ENCODE assay signal across 11 cellular contexts in genomic region chr19:10797541-10798256, GRCh38. TPM values are rescaled to one million over a fixed set of nuclear protein-coding genes. Genes with fewer than 3 reads are reported as not detected.
A peak's percentile ranks its signal among the peaks of the same experiment; 100 is the strongest.
DNase-seq lines count a peak whose midpoint lies in the region; ATAC-seq and TF ChIP-seq lines count a peak whose summit lies in the region.
"Had no signal": no experiment of that assay in that cellular context is flagged by ENCODE, and none has a peak within 500 bp of the region (broad histone marks: within the 10 kb centered on the region; RNA-seq: fewer than 3 reads in every experiment).

No MANE protein-coding gene starts in this region.

- peaks cover 31% of the 10 kb centered on the region for H3K4me1 ChIP-seq in effector memory CD4-positive, alpha-beta T cell (ENCODE audit: control insufficient read depth, insufficient read depth, low read length, poor library complexity, severe bottlenecking)

- H3K27me3 ChIP-seq in effector memory CD4-positive, alpha-beta T cell (replicated peaks; ENCODE audit: control insufficient read depth, insufficient read depth, low read length, poor library complexity, severe bottlenecking): no peaks in the 10 kb centered on the region

- no peak overlapping the region for H3K27ac Mint-ChIP-seq in type B pancreatic cell

- H3K9me3 ChIP-seq in effector memory CD4-positive, alpha-beta T cell (ENCODE audit: control insufficient read depth, low read length): no peaks in the 10 kb centered on the region

- no peak overlapping the region for H3K4me3 ChIP-seq in effector memory CD4-positive, alpha-beta T cell (ENCODE audit: insufficient read depth, low read depth, low read length, poor library complexity, severe bottlenecking)

- peaks cover 3% of the 10 kb centered on the region for H3K36me3 Mint-ChIP-seq in type B pancreatic cell

- H3K27me3 Mint-ChIP-seq in type B pancreatic cell: no peaks in the 10 kb centered on the region

- H3K36me3 ChIP-seq in effector memory CD4-positive, alpha-beta T cell (ENCODE audit: control insufficient read depth, insufficient read depth, low read length): peaks cover 55% of the 10 kb centered on the region

- TF ChIP-seq CTCF in type B pancreatic cell (conservative IDR thresholded peaks at IDR 0.05): no peak

- peak overlapping the region; percentile 94 for H3K27ac ChIP-seq in effector memory CD4-positive, alpha-beta T cell (ENCODE audit: insufficient read depth, low read length, poor library complexity, severe bottlenecking)

- no peaks in the 10 kb centered on the region for H3K4me1 Mint-ChIP-seq in type B pancreatic cell (ENCODE audit: unreplicated experiment)

- no peak for ATAC-seq in HG02678 (IDR thresholded peaks at IDR 0.05; ENCODE audit: unreplicated experiment)

- peak; percentile 91 for DNase-seq in activated CD8-positive, alpha-beta memory T cell treated with anti-CD3 and anti-CD28 coated beads for 24 hours
- DNase-seq in effector memory CD4-positive, alpha-beta T cell: peak; percentile 78 to 87 (median 82)
- DNase-seq in stimulated activated CD4-positive, alpha-beta T cell treated with anti-CD3 and anti-CD28 coated beads, TNF-alpha, amount 100 ng/mL, for 24 hours (ENCODE audit: low read depth in 3 of 3): peak; percentile 62 to 86 (median 72)
- DNase-seq in type B pancreatic cell (ENCODE audit: extremely low spot score, unreplicated experiment) (no peak), NCI-H2107 treated with DMSO at 0.1 percent for 48 hours (lab: John Stamatoyannopoulos, UW; ENCODE audit: unreplicated experiment) (no peak), HT-29 (ENCODE audit: low spot score) (no peak)
- DNase-seq: DMS79, hippocampal formation, SW 1271 had no signal

- no peaks in the 10 kb centered on the region for H3K9me3 Mint-ChIP-seq in type B pancreatic cell

- H3K4me3 Mint-ChIP-seq in type B pancreatic cell: no peak overlapping the region

- peak; percentile 16 for TF ChIP-seq POLR2A in GM19193 (IDR thresholded peaks at IDR 0.05; ENCODE audit: extremely low read depth, insufficient read depth, insufficient read length)

RNA-seq across cellular contexts. Expression of gene TMED1, which starts 38.3 kb away (rescaled TPM):
- total RNA-seq in type B pancreatic cell (ENCODE audit: low replicate concordance): 23.0 and 30.9 TPM in 2 replicates
- 30.7 and 34.0 TPM in 2 replicates for total RNA-seq in HT-29 (2014; rRNA removed; shearing (Covaris generic))

RNA-seq across cellular contexts. Expression of gene C19orf38, which starts 50.5 kb away (rescaled TPM):
- total RNA-seq in type B pancreatic cell (ENCODE audit: low replicate concordance): 0.45 and 1.1 TPM in 2 replicates
- 0.13 TPM in 1 of 2 replicates, not detected in the other for total RNA-seq in HT-29 (2014; rRNA removed; shearing (Covaris generic))

Comparison
In these comparisons a context has a peak if more than half of its experiments do, and no peak if none do; other contexts are left out.
1. DNase-seq: peak in activated CD8-positive, alpha-beta memory T cell treated with anti-CD3 and anti-CD28 coated beads for 24 hours (single experiment), effector memory CD4-positive, alpha-beta T cell (3 of 3) and stimulated activated CD4-positive, alpha-beta T cell treated with anti-CD3 and anti-CD28 coated beads, TNF-alpha, amount 100 ng/mL, for 24 hours (3 of 3); none in type B pancreatic cell (single experiment), NCI-H2107 treated with DMSO at 0.1 percent for 48 hours (single experiment) and HT-29 (single experiment).